In the genomic region with DNA sequence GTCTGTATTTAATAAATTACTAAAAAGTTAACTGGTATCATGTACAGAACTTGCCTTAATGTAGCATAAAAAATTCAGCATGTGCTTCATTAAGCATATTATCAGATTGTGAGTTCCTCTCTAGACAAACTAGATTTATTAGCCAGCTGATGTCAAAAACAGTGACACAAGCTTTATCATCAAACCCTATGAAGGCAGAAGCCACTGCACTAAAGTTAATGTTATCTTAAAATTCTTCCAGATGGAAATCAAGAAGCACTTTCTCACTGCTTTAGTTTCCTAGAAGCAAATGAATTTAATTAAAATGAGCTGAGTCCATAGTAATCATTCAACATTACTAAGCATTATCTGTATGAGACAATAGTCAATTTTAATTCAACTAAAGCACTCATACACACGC, we compare ENCODE assay signal across 29 cellular contexts.
"Had no signal": no experiment of that assay in that cellular context is flagged by ENCODE, and none has a peak within 500 bp of the region (broad histone marks: within the 10 kb centered on the region; RNA-seq: fewer than 3 reads in every experiment).

No MANE protein-coding gene starts in this region.

- H3K4me1 ChIP-seq: gastrocnemius medialis had no signal

- H3K27ac ChIP-seq: brain microvascular endothelial cell, coronary artery, dorsolateral prefrontal cortex, foreskin keratinocyte, gastrocnemius medialis, heart right ventricle, hepatocyte, WERI-Rb-1 had no signal

- H3K27me3 ChIP-seq: brain microvascular endothelial cell, dorsolateral prefrontal cortex, foreskin keratinocyte, gastrocnemius medialis, heart right ventricle, hepatocyte had no signal

- H3K36me3 ChIP-seq: brain microvascular endothelial cell, gastrocnemius medialis, WERI-Rb-1 had no signal

- FAIRE-seq: astrocyte, bronchial epithelial cell had no signal

- ATAC-seq: activated CD4-positive, CD25-positive, alpha-beta regulatory T cell treated with anti-CD3 and anti-CD28 coated beads, Interleukin-2, amount 50 U/mL, for 24 hours; activated CD8-positive, alpha-beta T cell treated with anti-CD3 and anti-CD28 coated beads for 36 hours; activated T-cell treated with anti-CD3 and anti-CD28 coated beads, Interleukin-2, amount 50 U/mL, for 4 hours; activated T-helper 17 cell treated with anti-CD3 and anti-CD28 coated beads, Interleukin-2, amount 50 U/mL, for 72 hours; esophagus mucosa; foreskin keratinocyte; gastrocnemius medialis; heart right ventricle had no signal

- DNase-seq: activated B cell treated with CpG ODN at 0.5 μM for 24 hours; activated CD4-positive, alpha-beta T cell treated with anti-CD3 and anti-CD28 coated beads for 48 hours; activated CD4-positive, alpha-beta T cell treated with anti-CD3 and anti-CD28 coated beads, Interleukin-2, amount 50 U/mL, for 1 hour; activated CD4-positive, alpha-beta T cell treated with anti-CD3 and anti-CD28 coated beads, Interleukin-2, amount 50 U/mL, for 48 hours; activated CD8-positive, alpha-beta memory T cell treated with anti-CD3 and anti-CD28 coated beads for 24 hours; activated CD8-positive, alpha-beta T cell treated with anti-CD3 and anti-CD28 coated beads for 36 hours; activated effector memory CD4-positive, alpha-beta T cell treated with Interleukin-2 at 50 U/mL for 16 hours; activated gamma-delta T cell treated with Interleukin-2 at 50 U/mL for 16 hours; activated naive CD4-positive, alpha-beta T cell treated with anti-CD3 and anti-CD28 coated beads, Interleukin-2, amount 50 U/mL, for 16 hours; activated naive CD4-positive, alpha-beta T cell treated with Interleukin-2 at 50 U/mL for 16 hours; activated T-cell treated with anti-CD3 and anti-CD28 coated beads, Interleukin-2, amount 50 U/mL, for 4 hours; amniotic stem cell; anterior cingulate cortex; brain microvascular endothelial cell; dorsolateral prefrontal cortex; effector memory CD4-positive, alpha-beta T cell; endodermal cell; foreskin keratinocyte; gastrocnemius medialis; heart right ventricle; T-helper 2 cell; WERI-Rb-1 had no signal

- H2AFZ ChIP-seq: hepatocyte had no signal

- H3K4me3 ChIP-seq: coronary artery, dorsolateral prefrontal cortex, gastrocnemius medialis, heart right ventricle, hepatocyte had no signal

- H3K4me2 ChIP-seq: hepatocyte had no signal

- H3K9me3 ChIP-seq: gastrocnemius medialis, heart right ventricle had no signal
